Comparison of ENCODE assay signal across 32 cellular contexts in the genomic region with DNA sequence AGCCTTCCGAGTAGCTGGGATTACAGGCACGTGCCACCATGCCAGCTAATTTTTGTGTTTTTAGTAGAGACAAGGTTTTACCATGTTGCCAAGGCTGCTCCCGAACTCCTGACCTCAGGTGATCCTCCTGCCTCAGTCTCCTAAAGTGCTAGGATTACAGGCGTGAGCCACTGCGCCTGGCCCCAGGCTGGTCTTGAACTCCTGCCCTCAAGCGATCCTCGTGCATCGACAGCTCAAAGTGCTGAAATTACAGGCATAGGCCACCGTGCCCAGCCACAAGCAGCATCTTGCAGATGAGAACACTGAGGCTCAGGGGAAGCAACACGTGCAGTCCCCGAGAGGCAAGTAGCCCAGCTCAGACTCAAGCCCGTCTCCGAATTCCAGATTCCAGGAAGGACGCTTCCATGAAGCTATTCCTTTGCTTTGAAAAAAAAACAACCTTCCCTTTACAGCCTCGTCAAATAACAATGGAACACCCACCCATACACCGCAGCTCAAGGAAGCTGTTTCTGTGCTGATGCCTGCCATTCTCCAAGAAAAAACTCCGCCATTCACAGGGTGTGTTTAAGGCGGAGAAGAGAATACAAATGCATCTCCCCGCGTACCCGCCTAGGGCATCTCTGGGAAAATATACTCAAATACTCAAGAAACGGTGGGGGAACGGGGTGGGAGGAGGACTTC. TPM values are rescaled to one million over a fixed set of nuclear protein-coding genes. Genes with fewer than 3 reads are reported as not detected.
DNase-seq lines count a peak whose midpoint lies in the region; ATAC-seq and TF ChIP-seq lines count a peak whose summit lies in the region.
"Had no signal": no experiment of that assay in that cellular context is flagged by ENCODE, and none has a peak within 500 bp of the region (broad histone marks: within the 10 kb centered on the region; RNA-seq: fewer than 3 reads in every experiment).

No MANE protein-coding gene starts in this region.

- no peak overlapping the region for H3K9ac ChIP-seq in mesendoderm (ENCODE audit: low read length)
- H3K9ac ChIP-seq: GM23248 had no signal

- WGBS in mesendoderm (ENCODE audit: extremely low coverage, insufficient coverage, low lambda C conversion rate) = no CpG with 5 or more reads among the region's 23 CpGs
- WGBS in right lobe of liver (ENCODE audit: insufficient coverage, low coverage, low lambda C conversion rate, missing lambda C conversion rate) = 69% methylated on average over 14 of the region's 23 CpGs

- H3K23ac ChIP-seq in mesendoderm (ENCODE audit: low read length) = no peak overlapping the region

- peaks cover 12% of the 10 kb centered on the region for H3K36me3 Mint-ChIP-seq in WTC11
- peaks cover 2 to 3% of the 10 kb centered on the region in 2 donors for H3K36me3 Mint-ChIP-seq in stimulated activated naive B cell treated with anti-CD40 and anti-IgM and Interleukin-4, amounts not matched to agents 10 μg/mL and 1 μg/mL and 100 μg/mL, for 72 hours
- H3K36me3 Mint-ChIP-seq in activated naive CD4-positive, alpha-beta T cell treated with anti-CD3 and anti-CD28 coated beads, Interleukin-2, amount 10 ng/mL, durations not matched to agents 7 days and 5 days = no peaks in the 10 kb centered on the region

- peaks cover 31% of the 10 kb centered on the region for H3K4me1 Mint-ChIP-seq in WTC11
- H3K4me1 Mint-ChIP-seq in stimulated activated naive B cell treated with anti-CD40 and anti-IgM and Interleukin-4, amounts not matched to agents 10 μg/mL and 1 μg/mL and 100 μg/mL, for 72 hours = peaks cover 15 to 19% of the 10 kb centered on the region in 2 donors
- no peaks in the 10 kb centered on the region for H3K4me1 Mint-ChIP-seq in activated naive CD4-positive, alpha-beta T cell treated with anti-CD3 and anti-CD28 coated beads, Interleukin-2, amount 10 ng/mL, durations not matched to agents 7 days and 5 days

- H3K79me2 ChIP-seq in mesendoderm (ENCODE audit: control insufficient read depth, insufficient read depth, low read length) = no peaks in the 10 kb centered on the region
- H3K79me2 ChIP-seq: hepatocyte had no signal

- H4K5ac ChIP-seq in mesendoderm (ENCODE audit: low read length) = no peak overlapping the region

- POLR2A ChIA-PET in WTC11 (lab: Charles Lee) = no interaction called here

- no peak overlapping the region for H3K4me2 ChIP-seq in mesendoderm (ENCODE audit: low read length)
- H3K4me2 ChIP-seq: hepatocyte had no signal

- H3K27me3 Mint-ChIP-seq in WTC11 (ENCODE audit: low read depth) = peaks cover 6% of the 10 kb centered on the region
- peaks cover 59 to 73% of the 10 kb centered on the region in 2 donors for H3K27me3 Mint-ChIP-seq in stimulated activated naive B cell treated with anti-CD40 and anti-IgM and Interleukin-4, amounts not matched to agents 10 μg/mL and 1 μg/mL and 100 μg/mL, for 72 hours
- peaks cover 58% of the 10 kb centered on the region for H3K27me3 Mint-ChIP-seq in activated naive CD4-positive, alpha-beta T cell treated with anti-CD3 and anti-CD28 coated beads, Interleukin-2, amount 10 ng/mL, durations not matched to agents 7 days and 5 days

- H3K4me1 ChIP-seq in mesendoderm (ENCODE audit: control insufficient read depth, low read depth, low read length) (no peaks in the 10 kb centered on the region), right lobe of liver (no peaks in the 10 kb centered on the region)
- H3K4me1 ChIP-seq: Caco-2, prostate gland had no signal

- peak overlapping the region; percentile 49 for H3K56ac ChIP-seq in mesendoderm (ENCODE audit: low read length)

- intact Hi-C loops in right lobe of liver (cut with DNase I) = no loop called here

- no peak for TF ChIP-seq CTCF in WTC11 (IDR thresholded peaks at IDR 0.05)
- TF ChIP-seq CTCF in right lobe of liver (IDR thresholded peaks at IDR 0.05) = no peak

- H2AK5ac ChIP-seq in mesendoderm (ENCODE audit: low read length) = no peak overlapping the region

- H3K36me3 ChIP-seq in mesendoderm (ENCODE audit: control insufficient read depth, insufficient read depth, low read length) = no peaks in the 10 kb centered on the region
- no peaks in the 10 kb centered on the region for H3K36me3 ChIP-seq in right lobe of liver
- H3K36me3 ChIP-seq: adrenal gland, neutrophil, prostate gland had no signal

- no peak overlapping the region for H3K18ac ChIP-seq in mesendoderm (ENCODE audit: low read length)

- peak overlapping the region; percentile 61 for H3K27ac Mint-ChIP-seq in WTC11
- peak overlapping the region; percentile 75 for H3K27ac Mint-ChIP-seq in stimulated activated naive B cell treated with anti-CD40 and anti-IgM and Interleukin-4, amounts not matched to agents 10 μg/mL and 1 μg/mL and 100 μg/mL, for 72 hours
- H3K27ac Mint-ChIP-seq in activated naive CD4-positive, alpha-beta T cell treated with anti-CD3 and anti-CD28 coated beads, Interleukin-2, amount 10 ng/mL, durations not matched to agents 7 days and 5 days = no peak overlapping the region
- H3K27ac Mint-ChIP-seq: activated CD8-positive, alpha-beta T cell treated with anti-CD3 and anti-CD28 coated beads, Interleukin-2, amount 10 ng/mL, durations not matched to agents 7 days and 5 days; activated naive CD4-positive, alpha-beta T cell treated with anti-CD3 and anti-CD28 coated beads for 36 hours had no signal

- DNase-seq in NCI-H748 (lab: John Stamatoyannopoulos, UW; ENCODE audit: unreplicated experiment) (peak; percentile 5), NCI-H748 treated with DMSO at 0.1 percent for 48 hours (lab: John Stamatoyannopoulos, UW) (no peak), WTC11 (ENCODE audit: low spot score) (no peak), mesendoderm (no peak), SW480 (ENCODE audit: low spot score) (no peak), right lobe of liver (no peak)
- DNase-seq in stimulated activated naive B cell treated with anti-CD40 and anti-IgM and Interleukin-4, amounts not matched to agents 10 μg/mL and 1 μg/mL and 100 μg/mL, for 72 hours = no peak
- no peak for DNase-seq in activated naive CD4-positive, alpha-beta T cell treated with anti-CD3 and anti-CD28 coated beads, Interleukin-2, amount 10 ng/mL, durations not matched to agents 7 days and 5 days
- DNase-seq: 8988T; activated CD4-positive, alpha-beta T cell treated with anti-CD3 and anti-CD28 coated beads for 4 hours; activated CD8-positive, alpha-beta T cell treated with anti-CD3 and anti-CD28 coated beads, Interleukin-2, amount 10 ng/mL, durations not matched to agents 7 days and 5 days; activated naive CD4-positive, alpha-beta T cell treated with anti-CD3 and anti-CD28 coated beads for 36 hours; adrenal gland; body of pancreas; Caco-2; DMS79; dorsolateral prefrontal cortex; GDM1; GM23248; NCI-H1092; NCI-H1694; NCI-H2171 treated with DMSO at 0.1 percent for 48 hours; NCI-H510A; NK-92 treated with Interleukin-12 subunit alpha and Interleukin-12 subunit beta, amount 100 ng/mL, for 24 hours; SHP77 treated with DMSO at 0.1 percent for 48 hours; stimulated activated CD4-positive, alpha-beta T cell treated with anti-CD3 and anti-CD28 coated beads, Interleukin-4, amount 100 ng/mL, for 4 hours; trophoblast cell had no signal

- H3K27ac ChIP-seq in mesendoderm (ENCODE audit: low read depth, low read length) (no peak overlapping the region), right lobe of liver (no peak overlapping the region)
- H3K27ac ChIP-seq: dorsolateral prefrontal cortex, GM23248, hepatocyte, neutrophil, prostate gland had no signal

- no peak for TF ChIP-seq POLR2A in right lobe of liver (IDR thresholded peaks at IDR 0.05)

- no peak overlapping the region for H4K8ac ChIP-seq in mesendoderm (ENCODE audit: low read depth, low read length)

- no peak overlapping the region for H3K4me3 Mint-ChIP-seq in WTC11
- no peak overlapping the region for H3K4me3 Mint-ChIP-seq in stimulated activated naive B cell treated with anti-CD40 and anti-IgM and Interleukin-4, amounts not matched to agents 10 μg/mL and 1 μg/mL and 100 μg/mL, for 72 hours
- H3K4me3 Mint-ChIP-seq in activated naive CD4-positive, alpha-beta T cell treated with anti-CD3 and anti-CD28 coated beads, Interleukin-2, amount 10 ng/mL, durations not matched to agents 7 days and 5 days = no peak overlapping the region
- H3K4me3 Mint-ChIP-seq: activated CD8-positive, alpha-beta T cell treated with anti-CD3 and anti-CD28 coated beads, Interleukin-2, amount 10 ng/mL, durations not matched to agents 7 days and 5 days; activated naive CD4-positive, alpha-beta T cell treated with anti-CD3 and anti-CD28 coated beads for 36 hours had no signal

- H3K4ac ChIP-seq in mesendoderm (ENCODE audit: low read depth, low read length) = no peak overlapping the region

- peaks cover 15% of the 10 kb centered on the region for H3K9me3 Mint-ChIP-seq in WTC11
- peaks cover 4 to 6% of the 10 kb centered on the region in 2 donors for H3K9me3 Mint-ChIP-seq in stimulated activated naive B cell treated with anti-CD40 and anti-IgM and Interleukin-4, amounts not matched to agents 10 μg/mL and 1 μg/mL and 100 μg/mL, for 72 hours
- peaks cover 4% of the 10 kb centered on the region for H3K9me3 Mint-ChIP-seq in activated naive CD4-positive, alpha-beta T cell treated with anti-CD3 and anti-CD28 coated beads, Interleukin-2, amount 10 ng/mL, durations not matched to agents 7 days and 5 days
- H3K9me3 Mint-ChIP-seq: activated naive CD4-positive, alpha-beta T cell treated with anti-CD3 and anti-CD28 coated beads for 36 hours had no signal

- H2BK15ac ChIP-seq in mesendoderm (replicated peaks; ENCODE audit: low read depth) = no peak overlapping the region

- H2BK5ac ChIP-seq in mesendoderm (ENCODE audit: low read length) = no peak overlapping the region

- no peaks in the 10 kb centered on the region for H3K9me3 ChIP-seq in right lobe of liver
- H3K9me3 ChIP-seq: adrenal gland, body of pancreas, Caco-2, neutrophil, prostate gland had no signal

- H3K79me1 ChIP-seq in mesendoderm (ENCODE audit: low read length) = no peaks in the 10 kb centered on the region

- peak; percentile 28 for ATAC-seq in WTC11
- ATAC-seq in stimulated activated naive B cell treated with anti-CD40 and anti-IgM and Interleukin-4, amounts not matched to agents 10 μg/mL and 1 μg/mL and 100 μg/mL, for 72 hours (replicated peaks) = no peak
- no peak for ATAC-seq in right lobe of liver
- ATAC-seq: activated CD8-positive, alpha-beta T cell treated with anti-CD3 and anti-CD28 coated beads, Interleukin-2, amount 10 ng/mL, durations not matched to agents 7 days and 5 days; body of pancreas; K562 had no signal

- CTCF ChIA-PET in WTC11 (lab: Charles Lee) = interaction anchor here (0.5 to 3.0 kb wide), 8 partner anchors 12 to 278 kb away, joined by 3 to 12 read pairs (median 4); no protein-coding TSS in a partner anchor
- CTCF ChIA-PET in activated naive CD4-positive, alpha-beta T cell treated with anti-CD3 and anti-CD28 coated beads, Interleukin-2, amount 10 ng/mL, durations not matched to agents 7 days and 5 days (lab: Charles Lee) = no interaction called here

- H3K4me3 ChIP-seq in mesendoderm (ENCODE audit: low read length) (no peak overlapping the region), right lobe of liver (no peak overlapping the region)
- H3K4me3 ChIP-seq: adrenal gland, body of pancreas, dorsolateral prefrontal cortex, GM23248, hepatocyte, K562, prostate gland had no signal

- H3K27me3 ChIP-seq in mesendoderm (ENCODE audit: insufficient read depth, low read length, poor library complexity) = no peaks in the 10 kb centered on the region
- no peaks in the 10 kb centered on the region for H3K27me3 ChIP-seq in right lobe of liver
- H3K27me3 ChIP-seq: adrenal gland, body of pancreas, dorsolateral prefrontal cortex, hepatocyte had no signal

- H2BK120ac ChIP-seq in mesendoderm (ENCODE audit: low read depth, low read length) = no peak overlapping the region

RNA-seq across cellular contexts. Expression of a gene that starts 34.5 kb away (rescaled TPM):
- total RNA-seq in WTC11 (2021) (6.8 to 9.2 TPM (median 7.7 TPM) in 3 replicates), right lobe of liver (10 to 100 TPM in 1 of 6 experiments, 1 to 10 TPM in 4, under 1 TPM in 1; 0.90 to 10.2 (median 3.3) TPM)
- polyA plus RNA-seq in mesendoderm (2013, experiment 1 of 2) = 3.6 TPM
- polyA plus RNA-seq in mesendoderm (2013, experiment 2 of 2) = 3.7 TPM
- total RNA-seq: GM23248 had no signal
- polyA plus RNA-seq: CD14-positive monocyte had no signal

RNA-seq across cellular contexts. Expression of a gene that starts 40.1 kb away (rescaled TPM):
- total RNA-seq in WTC11 (2021) (3,009 to 3,279 TPM (median 3,249 TPM) in 3 replicates), right lobe of liver (100 to 1,000 TPM; 648 to 905 (median 743) TPM)
- 2,149 TPM for polyA plus RNA-seq in mesendoderm (2013, experiment 1 of 2)
- polyA plus RNA-seq in mesendoderm (2013, experiment 2 of 2) = 2,158 TPM
